ENCODE assay signal across 9 cellular contexts in genomic region chr2:119823734-119824334, GRCh38.
DNase-seq lines count a peak whose midpoint lies in the region; ATAC-seq and TF ChIP-seq lines count a peak whose summit lies in the region.
"Had no signal": no experiment of that assay in that cellular context is flagged by ENCODE, and none has a peak within 500 bp of the region (broad histone marks: within the 10 kb centered on the region; RNA-seq: fewer than 3 reads in every experiment).

No MANE protein-coding gene starts in this region.

- POLR2A ChIA-PET in CD8-positive, alpha-beta memory T cell (lab: Charles Lee): no interaction called here

- H3K36me3 ChIP-seq in CD8-positive, alpha-beta memory T cell (ENCODE audit: insufficient read depth, low read length): peaks cover 3% of the 10 kb centered on the region
- H3K36me3 ChIP-seq in GM23338 (ENCODE audit: insufficient read depth) (no peaks in the 10 kb centered on the region), SJCRH30 (peaks cover 1% of the 10 kb centered on the region; the same call in 1 of the 2 replicates)

- H3K36me3 Mint-ChIP-seq in CD8-positive, alpha-beta memory T cell: peaks cover 3 to 7% (median 5%) of the 10 kb centered on the region in 3 donors
- peaks cover 33% of the 10 kb centered on the region for H3K36me3 Mint-ChIP-seq in GM23338 (ENCODE audit: low read depth)
- H3K36me3 Mint-ChIP-seq in chondrocyte (ENCODE audit: low read depth): no peaks in the 10 kb centered on the region

- H3K4me3 Mint-ChIP-seq in CD8-positive, alpha-beta memory T cell: no peak overlapping the region
- no peak overlapping the region for H3K4me3 Mint-ChIP-seq in GM23338
- H3K4me3 Mint-ChIP-seq in chondrocyte (ENCODE audit: unreplicated experiment): no peak overlapping the region
- H3K4me3 Mint-ChIP-seq: T-helper 1 cell treated with Interleukin-12 subunit alpha and Interleukin-12 subunit beta and Interleukin-4 antibody, amounts not matched to agents 30 μg/mL and 1 μg/mL, for 36 hours had no signal

- H3K4me2 ChIP-seq in GM23338: no peak overlapping the region

- no peak overlapping the region for H3K27ac ChIP-seq in CD8-positive, alpha-beta memory T cell (ENCODE audit: low read depth, low read length)
- H3K27ac ChIP-seq in GM23338 (ENCODE audit: low read depth) (peak overlapping the region; percentile 22; the same call in 1 of the 2 replicates), SJCRH30 (no peak overlapping the region)

- peaks cover 36% of the 10 kb centered on the region for H4K20me1 ChIP-seq in GM23338 (replicated peaks; ENCODE audit: insufficient read depth)

- CTCF ChIA-PET in CD8-positive, alpha-beta memory T cell (lab: Charles Lee): interaction anchor here (0.6 to 2.4 kb wide), 11 partner anchors 10 to 352 kb away, joined by 3 to 24 read pairs (median 3); partner anchors contain the start of gene PTPN4

- H3K27ac Mint-ChIP-seq in CD8-positive, alpha-beta memory T cell: peak overlapping the region in 6 of 8 donors; percentile 0 to 82 (median 22)
- H3K27ac Mint-ChIP-seq in GM23338 (peak overlapping the region; percentile 66), chondrocyte (ENCODE audit: unreplicated experiment) (no peak overlapping the region)
- H3K27ac Mint-ChIP-seq: T-helper 1 cell treated with Interleukin-12 subunit alpha and Interleukin-12 subunit beta and Interleukin-4 antibody, amounts not matched to agents 30 μg/mL and 1 μg/mL, for 36 hours had no signal

- ATAC-seq in GM23338: peak; percentile 80
- no peak for ATAC-seq in GM21526 (IDR thresholded peaks at IDR 0.05; ENCODE audit: low FRiP score, unreplicated experiment)
- no peak for ATAC-seq in activated CD4-positive, CD25-positive, alpha-beta regulatory T cell treated with anti-CD3 and anti-CD28 coated beads, Interleukin-2, amount 50 U/mL, for 24 hours

- no peaks in the 10 kb centered on the region for H3K27me3 Mint-ChIP-seq in CD8-positive, alpha-beta memory T cell
- no peaks in the 10 kb centered on the region for H3K27me3 Mint-ChIP-seq in GM23338 (ENCODE audit: insufficient read depth, low read depth, poor library complexity)
- no peaks in the 10 kb centered on the region for H3K27me3 Mint-ChIP-seq in chondrocyte (ENCODE audit: low read depth)

- no peaks in the 10 kb centered on the region for H3F3A ChIP-seq in GM23338 (replicated peaks; ENCODE audit: low read depth)

- peaks cover 53 to 75% (median 67%) of the 10 kb centered on the region in 3 donors for H3K4me1 Mint-ChIP-seq in CD8-positive, alpha-beta memory T cell
- H3K4me1 Mint-ChIP-seq in GM23338 (peaks cover 41% of the 10 kb centered on the region), chondrocyte (ENCODE audit: low read depth) (peaks cover 38% of the 10 kb centered on the region)

- H3K4me3 ChIP-seq in CD8-positive, alpha-beta memory T cell (ENCODE audit: low read length): no peak overlapping the region
- H3K4me3 ChIP-seq in GM23338 (no peak overlapping the region), SJCRH30 (no peak overlapping the region)

- TF ChIP-seq CTCF in GM23338 (conservative IDR thresholded peaks at IDR 0.05; ENCODE audit: low read depth in 2 of 2): peak; percentile 66 to 78
- TF ChIP-seq CTCF in chondrocyte (IDR thresholded peaks at IDR 0.05): peak; percentile 85

- H3K27me3 ChIP-seq in CD8-positive, alpha-beta memory T cell (ENCODE audit: insufficient read depth, low read length, poor library complexity, severe bottlenecking): no peaks in the 10 kb centered on the region
- no peaks in the 10 kb centered on the region for H3K27me3 ChIP-seq in GM23338 (ENCODE audit: insufficient read depth)
- no peaks in the 10 kb centered on the region for H3K27me3 ChIP-seq in SJCRH30

- H3K79me2 ChIP-seq in GM23338 (replicated peaks; ENCODE audit: insufficient read depth): peaks cover 97% of the 10 kb centered on the region

- no peaks in the 10 kb centered on the region for H3K9me3 Mint-ChIP-seq in CD8-positive, alpha-beta memory T cell
- H3K9me3 Mint-ChIP-seq in GM23338 (no peaks in the 10 kb centered on the region; the same call in 2 of the 3 replicates), chondrocyte (ENCODE audit: low read depth) (no peaks in the 10 kb centered on the region)
- H3K9me3 Mint-ChIP-seq: T-helper 1 cell treated with Interleukin-12 subunit alpha and Interleukin-12 subunit beta and Interleukin-4 antibody, amounts not matched to agents 30 μg/mL and 1 μg/mL, for 36 hours had no signal

- peaks cover 18% of the 10 kb centered on the region for H3K4me1 ChIP-seq in CD8-positive, alpha-beta memory T cell (ENCODE audit: insufficient read depth, low read length)
- no peaks in the 10 kb centered on the region for H3K4me1 ChIP-seq in GM23338 (ENCODE audit: insufficient read depth)
- H3K4me1 ChIP-seq in SJCRH30: peaks cover 10% of the 10 kb centered on the region

- DNase-seq in CD8-positive, alpha-beta memory T cell: peak in 3 of 5 donors; percentile 17 to 51 (median 31)
- DNase-seq in GM23338 (ENCODE audit: low spot score) (peak; percentile 70), SJCRH30 (peak; percentile 27 to 51), chondrocyte (ENCODE audit: low spot score) (no peak), lung microvascular endothelial cell (ENCODE audit: low read depth in 2 of 2) (peak; percentile 66 to 75)
- DNase-seq in activated CD4-positive, CD25-positive, alpha-beta regulatory T cell (lab: John Stamatoyannopoulos, UW): no peak

- H2AFZ ChIP-seq in GM23338: no peak overlapping the region

- H3K9me3 ChIP-seq in CD8-positive, alpha-beta memory T cell (ENCODE audit: low read length): no peaks in the 10 kb centered on the region
- no peaks in the 10 kb centered on the region for H3K9me3 ChIP-seq in SJCRH30 (replicated peaks)

- no peaks in the 10 kb centered on the region for H3K9me2 ChIP-seq in GM23338 (ENCODE audit: insufficient read depth)

TF ChIP-seq in GM23338, 12 proteins besides CTCF, POLR2A, EP300 and RAD21 (continues in another document):
- TF ChIP-seq ETS1 (IDR thresholded peaks at IDR 0.05): no peak
- TF ChIP-seq ZNF462 (CRISPR knock-in tag; IDR thresholded peaks at IDR 0.05): no peak

Comparison
In these comparisons a context has a peak if more than half of its experiments do, and no peak if none do; other contexts are left out.
1. DNase-seq: peak in CD8-positive, alpha-beta memory T cell (3 of 5), GM23338 (single experiment), SJCRH30 (2 of 2) and lung microvascular endothelial cell (2 of 2); none in chondrocyte (single experiment) and activated CD4-positive, CD25-positive, alpha-beta regulatory T cell (0 of 4).